In the genomic region with DNA sequence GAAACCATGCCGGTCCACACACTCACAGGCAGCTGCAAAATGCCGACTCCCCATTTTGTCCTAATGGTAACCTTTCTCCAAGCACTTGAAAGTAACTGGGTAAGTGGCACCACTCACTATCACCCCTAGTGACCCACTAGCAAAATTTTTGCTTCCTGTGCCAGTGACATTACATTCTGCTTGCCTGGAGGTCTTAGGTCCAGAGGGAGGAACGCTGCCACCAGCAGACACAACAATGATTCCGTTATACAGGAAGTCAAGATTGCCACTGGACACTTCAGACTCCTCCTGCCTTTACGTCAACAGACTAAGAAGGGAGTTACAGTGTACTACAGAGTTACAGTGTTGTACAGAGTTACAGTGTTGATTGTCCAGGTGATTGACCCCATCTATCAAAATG, we compare ENCODE assay signal across 1 cellular context.
TF ChIP-seq lines count a peak whose summit lies in the region.

No MANE protein-coding gene starts in this region.

TF ChIP-seq in K562, 482 proteins besides CTCF, POLR2A, EP300 and RAD21:
- TF ChIP-seq RBM39 (optimal IDR thresholded peaks at IDR 0.05; ENCODE audit: low read depth, low read length) (no peak), ZBTB40 (IDR thresholded peaks at IDR 0.05) (no peak), ZBTB40 (CRISPR knock-in tag; IDR thresholded peaks at IDR 0.05) (no peak), KAT7 (CRISPR knock-in tag; IDR thresholded peaks at IDR 0.05; ENCODE audit: borderline replicate concordance) (no peak), PTTG1 (tag; IDR thresholded peaks at IDR 0.05; ENCODE audit: low read depth) (no peak), ZNF253 (CRISPR knock-in tag; conservative IDR thresholded peaks at IDR 0.05) (no peak), CXXC5 (CRISPR knock-in tag; IDR thresholded peaks at IDR 0.05) (no peak), ETV1 (tag; conservative IDR thresholded peaks at IDR 0.05; ENCODE audit: low read depth) (no peak), TAF15 (IDR thresholded peaks at IDR 0.05; ENCODE audit: low read depth, low read length) (no peak), ZNF274 (IDR thresholded peaks at IDR 0.05; ENCODE audit: borderline replicate concordance, low read depth, low read length) (no peak), XRCC4 (IDR thresholded peaks at IDR 0.05; ENCODE audit: extremely low read depth, insufficient read depth, insufficient read length) (no peak), GATA2 (CRISPR knock-in tag; IDR thresholded peaks at IDR 0.05) (no peak), ADNP (tag; IDR thresholded peaks at IDR 0.05) (no peak), DACH1 (IDR thresholded peaks at IDR 0.05; ENCODE audit: partially characterized antibody) (no peak), ZZZ3 (IDR thresholded peaks at IDR 0.05) (no peak)
- TF ChIP-seq, protein P1, sequence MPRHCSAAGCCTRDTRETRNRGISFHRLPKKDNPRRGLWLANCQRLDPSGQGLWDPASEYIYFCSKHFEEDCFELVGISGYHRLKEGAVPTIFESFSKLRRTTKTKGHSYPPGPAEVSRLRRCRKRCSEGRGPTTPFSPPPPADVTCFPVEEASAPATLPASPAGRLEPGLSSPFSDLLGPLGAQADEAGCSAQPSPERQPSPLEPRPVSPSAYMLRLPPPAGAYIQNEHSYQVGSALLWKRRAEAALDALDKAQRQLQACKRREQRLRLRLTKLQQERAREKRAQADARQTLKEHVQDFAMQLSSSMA (CRISPR knock-in tag; IDR thresholded peaks at IDR 0.05) = no peak
- TF ChIP-seq, protein P2, sequence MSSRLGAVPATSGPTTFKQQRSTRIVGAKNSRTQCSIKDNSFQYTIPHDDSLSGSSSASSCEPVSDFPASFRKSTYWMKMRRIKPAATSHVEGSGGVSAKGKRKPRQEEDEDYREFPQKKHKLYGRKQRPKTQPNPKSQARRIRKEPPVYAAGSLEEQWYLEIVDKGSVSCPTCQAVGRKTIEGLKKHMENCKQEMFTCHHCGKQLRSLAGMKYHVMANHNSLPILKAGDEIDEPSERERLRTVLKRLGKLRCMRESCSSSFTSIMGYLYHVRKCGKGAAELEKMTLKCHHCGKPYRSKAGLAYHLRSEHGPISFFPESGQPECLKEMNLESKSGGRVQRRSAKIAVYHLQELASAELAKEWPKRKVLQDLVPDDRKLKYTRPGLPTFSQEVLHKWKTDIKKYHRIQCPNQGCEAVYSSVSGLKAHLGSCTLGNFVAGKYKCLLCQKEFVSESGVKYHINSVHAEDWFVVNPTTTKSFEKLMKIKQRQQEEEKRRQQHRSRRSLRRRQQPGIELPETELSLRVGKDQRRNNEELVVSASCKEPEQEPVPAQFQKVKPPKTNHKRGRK (tag; IDR thresholded peaks at IDR 0.05) = no peak
